ENCODE assay signal across 9 cellular contexts in genomic region chr9:128026255-128027165, GRCh38. TPM values are rescaled to one million over a fixed set of nuclear protein-coding genes. Genes with fewer than 3 reads are reported as not detected.
DNase-seq lines count a peak whose midpoint lies in the region; ATAC-seq, FAIRE-seq and TF ChIP-seq lines count a peak whose summit lies in the region.
"Had no signal": no experiment of that assay in that cellular context is flagged by ENCODE, and none has a peak within 500 bp of the region (broad histone marks: within the 10 kb centered on the region; RNA-seq: fewer than 3 reads in every experiment).

No MANE protein-coding gene starts in this region.

- CTCF ChIA-PET in Calu3 (lab: Charles Lee) = no interaction called here

- H3K4me1 ChIP-seq in Loucy (ENCODE audit: insufficient read depth, low read length, poor library complexity, severe bottlenecking) (peaks cover 66% of the 10 kb centered on the region), mesendoderm (ENCODE audit: control insufficient read depth, low read depth, low read length) (no peaks in the 10 kb centered on the region), upper lobe of left lung (peaks cover 0 to 12% (median 4%) of the 10 kb centered on the region in 4 donors)

- H3K36me3 Mint-ChIP-seq in Calu3 (ENCODE audit: insufficient read depth, unreplicated experiment) = no peaks in the 10 kb centered on the region

- TF ChIP-seq POLR2A in upper lobe of left lung (IDR thresholded peaks at IDR 0.05) = peak in 1 of 4 donors; percentile 27

- WGBS in mesendoderm (ENCODE audit: extremely low coverage, insufficient coverage, low lambda C conversion rate) = no CpG with 5 or more reads among the region's 19 CpGs
- 66 to 68% methylated on average over 19 of the region's 19 CpGs for WGBS in upper lobe of left lung, 2 donors

- TF ChIP-seq CTCF in Loucy (conservative IDR thresholded peaks at IDR 0.05; ENCODE audit: low read length) (no peak), upper lobe of left lung (IDR thresholded peaks at IDR 0.05) (no peak), Calu3 (IDR thresholded peaks at IDR 0.05; ENCODE audit: unreplicated experiment) (no peak)

- H3K27me3 ChIP-seq in Loucy (ENCODE audit: insufficient read depth, low read length, poor library complexity, severe bottlenecking) (no peaks in the 10 kb centered on the region), mesendoderm (ENCODE audit: insufficient read depth, low read length, poor library complexity) (no peaks in the 10 kb centered on the region), upper lobe of left lung (no peaks in the 10 kb centered on the region)

- H3K4me1 Mint-ChIP-seq in Calu3 (ENCODE audit: low read depth, unreplicated experiment) = no peaks in the 10 kb centered on the region

- H3K9me3 ChIP-seq in Loucy (ENCODE audit: insufficient read depth, low read depth, low read length) = no peaks in the 10 kb centered on the region
- H3K9me3 ChIP-seq in upper lobe of left lung = no peaks in the 10 kb centered on the region

- H3K9ac ChIP-seq in Loucy (ENCODE audit: low read depth, low read length, poor library complexity, severe bottlenecking) (peak overlapping the region; percentile 61), mesendoderm (ENCODE audit: low read length) (no peak overlapping the region)
- H3K9ac ChIP-seq: KMS-11 had no signal

- no peaks in the 10 kb centered on the region for H3K9me3 Mint-ChIP-seq in Calu3 (ENCODE audit: low read depth, unreplicated experiment)

- no peak overlapping the region for H4K5ac ChIP-seq in mesendoderm (ENCODE audit: low read length)

- H3K4ac ChIP-seq in mesendoderm (ENCODE audit: low read depth, low read length) = no peak overlapping the region

- H3K56ac ChIP-seq in mesendoderm (ENCODE audit: low read length) = peak overlapping the region; percentile 25

- ATAC-seq in upper lobe of left lung (ENCODE audit: low FRiP score in 2 of 2) (peak; percentile 30 to 50), GM19328 (IDR thresholded peaks at IDR 0.05; ENCODE audit: unreplicated experiment) (no peak)

- H4K20me1 ChIP-seq in Loucy (ENCODE audit: insufficient read depth, low read length, poor library complexity, severe bottlenecking) = no peaks in the 10 kb centered on the region

- H2BK5ac ChIP-seq in mesendoderm (ENCODE audit: low read length) = no peak overlapping the region

- no peak overlapping the region for H3K18ac ChIP-seq in mesendoderm (ENCODE audit: low read length)

- intact Hi-C loops in Calu3 (cut with micrococcal nuclease; ENCODE audit: unreplicated experiment) = no loop called here

- no peaks in the 10 kb centered on the region for H3K79me1 ChIP-seq in mesendoderm (ENCODE audit: low read length)

- H2AFZ ChIP-seq in Loucy (ENCODE audit: low read length) = no peak overlapping the region

- no peak overlapping the region for H3K4me3 Mint-ChIP-seq in Calu3 (ENCODE audit: low read depth, unreplicated experiment)

- H3K23ac ChIP-seq in mesendoderm (ENCODE audit: low read length) = no peak overlapping the region

- no peak overlapping the region for H4K8ac ChIP-seq in mesendoderm (ENCODE audit: low read depth, low read length)

- TF ChIP-seq EP300 in upper lobe of left lung (IDR thresholded peaks at IDR 0.05) = peak in 1 of 4 donors; percentile 23

- H3F3A ChIP-seq in Loucy (ENCODE audit: low read depth) = peaks cover 8% of the 10 kb centered on the region

- DNase-seq in GM18507 (ENCODE audit: extremely low spot score, insufficient read length, low read depth) (peak; percentile 47), mesendoderm (peak; percentile 52), upper lobe of left lung (peak in 1 of 2 donors; percentile 31), Calu3 (no peak), urothelium cell line (ENCODE audit: low spot score) (no peak)
- peak; percentile 75 for DNase-seq in activated T-cell treated with anti-CD3 and anti-CD28 coated beads, Interleukin-2, amount 50 U/mL, for 1 hour

- H2BK15ac ChIP-seq in mesendoderm (replicated peaks; ENCODE audit: low read depth) = no peak overlapping the region

- H3K9me2 ChIP-seq in Loucy (replicated peaks; ENCODE audit: low read depth, low read length) = no peaks in the 10 kb centered on the region

- no peak overlapping the region for H2BK120ac ChIP-seq in mesendoderm (ENCODE audit: low read depth, low read length)

- H3K27ac Mint-ChIP-seq in Calu3 (ENCODE audit: unreplicated experiment) = no peak overlapping the region

- H3K4me3 ChIP-seq in Loucy (ENCODE audit: low read length, poor library complexity, severe bottlenecking) (peak overlapping the region; percentile 51), mesendoderm (ENCODE audit: low read length) (no peak overlapping the region), upper lobe of left lung (no peak overlapping the region)

- BruUV-seq in Calu3 (replicated peaks; lab: Mats Ljungman, UMichigan) = no TSS peak

- H2AK5ac ChIP-seq in mesendoderm (ENCODE audit: low read length) = no peak overlapping the region

- no peak overlapping the region for H3K27ac ChIP-seq in mesendoderm (ENCODE audit: low read depth, low read length)
- peak overlapping the region; percentile 54 to 80 (median 70) for H3K27ac ChIP-seq in upper lobe of left lung
- H3K27ac ChIP-seq: KMS-11 had no signal

- no peaks in the 10 kb centered on the region for H3K36me3 ChIP-seq in Loucy (ENCODE audit: insufficient read depth, low read length)
- no peaks in the 10 kb centered on the region for H3K36me3 ChIP-seq in mesendoderm (ENCODE audit: control insufficient read depth, insufficient read depth, low read length)
- H3K36me3 ChIP-seq in upper lobe of left lung = no peaks in the 10 kb centered on the region

- no peaks in the 10 kb centered on the region for H3K27me3 Mint-ChIP-seq in Calu3 (ENCODE audit: unreplicated experiment)

- peak; percentile 80 for FAIRE-seq in GM18507 (lab: Jason Lieb, UNC)
- FAIRE-seq in urothelium cell line (lab: Jason Lieb, UNC) = no peak

- peak overlapping the region; percentile 62 for H3K4me2 ChIP-seq in Loucy (ENCODE audit: low read depth, low read length, poor library complexity, severe bottlenecking)
- no peak overlapping the region for H3K4me2 ChIP-seq in mesendoderm (ENCODE audit: low read length)
- H3K4me2 ChIP-seq: KMS-11 had no signal

- H3K79me2 ChIP-seq in Loucy (ENCODE audit: insufficient read depth, low read length) (0 out of 2 replicates have a peak, but pooled peaks cover 5% of the 10 kb centered on the region), mesendoderm (ENCODE audit: control insufficient read depth, insufficient read depth, low read length) (no peaks in the 10 kb centered on the region)

RNA-seq across cellular contexts. Expression of gene NAIF1, which starts 40.6 kb away (rescaled TPM):
- polyA plus RNA-seq in mesendoderm (2013, experiment 1 of 2) = 5.7 TPM
- polyA plus RNA-seq in mesendoderm (2013, experiment 2 of 2) = 4.9 TPM
- total RNA-seq in upper lobe of left lung (10 to 100 TPM in 5 of 6 donors, 1 to 10 TPM in 1; 8.0 to 37.7 (median 13.0) TPM), Calu3 (2022) (6.7 and 9.0 TPM in 2 replicates)

RNA-seq across cellular contexts. Expression of gene SLC25A25, which starts 41.5 kb away (rescaled TPM):
- polyA plus RNA-seq in mesendoderm (2013, experiment 1 of 2) = 11.9 TPM
- polyA plus RNA-seq in mesendoderm (2013, experiment 2 of 2) = 12.3 TPM
- total RNA-seq in upper lobe of left lung = 10 to 100 TPM; 23.6 to 40.2 (median 33.7) TPM
- total RNA-seq in Calu3 (2022) = 19.5 and 22.1 TPM in 2 replicates

RNA-seq across cellular contexts. Expression of gene EEIG1, which starts 45.7 kb away (rescaled TPM):
- polyA plus RNA-seq in mesendoderm (2013, experiment 1 of 2) = 17.5 TPM
- 16.7 TPM for polyA plus RNA-seq in mesendoderm (2013, experiment 2 of 2)
- 10 to 100 TPM; 17.8 to 60.7 (median 48.0) TPM for total RNA-seq in upper lobe of left lung
- total RNA-seq in Calu3 (2022) = 80.7 and 84.6 TPM in 2 replicates

Comparison
In these comparisons a context has a peak if more than half of its experiments do, and no peak if none do; other contexts are left out.
1. DNase-seq: peak in GM18507 (single experiment), activated T-cell treated with anti-CD3 and anti-CD28 coated beads, Interleukin-2, amount 50 U/mL, for 1 hour (single experiment) and mesendoderm (single experiment); none in Calu3 (single experiment) and urothelium cell line (single experiment).